ENCODE assay signal across 26 cellular contexts in genomic region chr1:3561801-3562200, GRCh38.
"Had no signal": no experiment of that assay in that cellular context is flagged by ENCODE, and none has a peak within 500 bp of the region (broad histone marks: within the 10 kb centered on the region; RNA-seq: fewer than 3 reads in every experiment).

No MANE protein-coding gene starts in this region.

- ATAC-seq: left colon; left lung; lower lobe of right lung; naive thymus-derived CD8-positive, alpha-beta T cell; pancreas; stimulated activated effector memory CD8-positive, alpha-beta T cell treated with anti-CD3 and anti-CD28 coated beads, Interleukin-12 subunit alpha, Interleukin-12 subunit beta, amount 100 ng/mL, for 72 hours; upper lobe of right lung had no signal

- H3K9me3 ChIP-seq: lower lobe of right lung, neutrophil, pancreas, prostate gland, sigmoid colon, thyroid gland, transverse colon, upper lobe of right lung had no signal

- H3K36me3 Mint-ChIP-seq: naive thymus-derived CD8-positive, alpha-beta T cell; neural progenitor cell; stimulated activated effector memory CD8-positive, alpha-beta T cell treated with anti-CD3 and anti-CD28 coated beads, Interleukin-12 subunit alpha, Interleukin-12 subunit beta, amount 100 ng/mL, for 72 hours had no signal

- H3K4me1 Mint-ChIP-seq: stimulated activated effector memory CD8-positive, alpha-beta T cell treated with anti-CD3 and anti-CD28 coated beads, Interleukin-12 subunit alpha, Interleukin-12 subunit beta, amount 100 ng/mL, for 72 hours had no signal

- H3K36me3 ChIP-seq: left lung, lower lobe of right lung, neural progenitor cell, neutrophil, pancreas, prostate gland, sigmoid colon, spleen, thyroid gland, transverse colon, upper lobe of right lung had no signal

- H3K27ac ChIP-seq: left lung, lower lobe of right lung, neural progenitor cell, neutrophil, pancreas, prostate gland, spleen, thyroid gland, transverse colon, upper lobe of right lung had no signal

- H3K27me3 Mint-ChIP-seq: stimulated activated naive CD8-positive, alpha-beta T cell treated with anti-CD3 and anti-CD28 coated beads, Interleukin-15, Interleukin-2, amounts not matched to agents 100 ng/mL and 50 ng/mL, for 24 hours had no signal

- H3K27me3 ChIP-seq: left lung, neural progenitor cell, neutrophil, pancreas, sigmoid colon, thyroid gland, transverse colon, upper lobe of right lung had no signal

- H3K4me3 ChIP-seq: left lung, lower lobe of right lung, neural progenitor cell, pancreas, prostate gland, sigmoid colon, spleen, thyroid gland, transverse colon, upper lobe of right lung had no signal

- H3K9me3 Mint-ChIP-seq: neural progenitor cell; stimulated activated effector memory CD8-positive, alpha-beta T cell treated with anti-CD3 and anti-CD28 coated beads, Interleukin-12 subunit alpha, Interleukin-12 subunit beta, amount 100 ng/mL, for 72 hours; stimulated activated naive CD8-positive, alpha-beta T cell treated with anti-CD3 and anti-CD28 coated beads, Interleukin-15, Interleukin-2, amounts not matched to agents 100 ng/mL and 50 ng/mL, for 24 hours had no signal

- H3K4me1 ChIP-seq: left lung, lower lobe of right lung, neural progenitor cell, pancreas, prostate gland, spleen, transverse colon, upper lobe of right lung had no signal

- H3K4me3 Mint-ChIP-seq: naive thymus-derived CD8-positive, alpha-beta T cell; nephron progenitor cell; neural progenitor cell; stimulated activated effector memory CD8-positive, alpha-beta T cell treated with anti-CD3 and anti-CD28 coated beads, Interleukin-12 subunit alpha, Interleukin-12 subunit beta, amount 100 ng/mL, for 72 hours; stimulated activated naive CD8-positive, alpha-beta T cell treated with anti-CD3 and anti-CD28 coated beads, Interleukin-15, Interleukin-2, amounts not matched to agents 100 ng/mL and 50 ng/mL, for 24 hours had no signal

- H3K27ac Mint-ChIP-seq: nephron progenitor cell; neural progenitor cell; stimulated activated effector memory CD8-positive, alpha-beta T cell treated with anti-CD3 and anti-CD28 coated beads, Interleukin-12 subunit alpha, Interleukin-12 subunit beta, amount 100 ng/mL, for 72 hours; stimulated activated naive CD8-positive, alpha-beta T cell treated with anti-CD3 and anti-CD28 coated beads, Interleukin-15, Interleukin-2, amounts not matched to agents 100 ng/mL and 50 ng/mL, for 24 hours had no signal

- DNase-seq: hippocampal formation; kidney; left colon; left lung; lower lobe of right lung; mammary epithelial cell; mesenchymal stem cell; naive thymus-derived CD8-positive, alpha-beta T cell; nephron progenitor cell; pancreas; posterior cingulate gyrus; retina; right cardiac atrium; sigmoid colon; small intestine; spleen; stimulated activated CD4-positive, alpha-beta T cell treated with anti-CD3 and anti-CD28 coated beads, Interleukin-4, amount 100 ng/mL, for 24 hours; stimulated activated naive CD4-positive, alpha-beta T cell; thyroid gland; transverse colon; upper lobe of right lung had no signal
